ENCODE assay signal across 1 cellular context in genomic region chr2:63841254-63842022, GRCh38.
TF ChIP-seq lines count a peak whose summit lies in the region.

UGP2 (plus strand) TSS chr2:63841896; CDS start chr2:63842186, 290 bp downstream.

TF ChIP-seq in HepG2, 621 proteins besides CTCF, POLR2A, EP300 and RAD21 (continued from another document and continues in another):
- TF ChIP-seq SKIL (CRISPR knock-in tag; IDR thresholded peaks at IDR 0.05; ENCODE audit: borderline replicate concordance) (peak; percentile 75), MAZ (IDR thresholded peaks at IDR 0.05; ENCODE audit: borderline replicate concordance, low read depth, low read length) (0 out of 2 replicates have a peak, but pooled peaks have one; percentile 85), MAZ (CRISPR knock-in tag; IDR thresholded peaks at IDR 0.05; ENCODE audit: low read depth) (peak; percentile 81), RNF219 (CRISPR knock-in tag; IDR thresholded peaks at IDR 0.05) (0 out of 2 replicates have a peak, but pooled peaks have one; percentile 75), ZNF264 (CRISPR knock-in tag; IDR thresholded peaks at IDR 0.05) (peak; percentile 74; the same call in 1 of the 2 replicates), BRCA1 (CRISPR knock-in tag; IDR thresholded peaks at IDR 0.05) (no peak), SALL2 (CRISPR knock-in tag; IDR thresholded peaks at IDR 0.05) (no peak), ZNF367 (CRISPR knock-in tag; IDR thresholded peaks at IDR 0.05; ENCODE audit: borderline replicate concordance) (no peak; the same call in 1 of the 2 replicates), CSRNP1 (CRISPR knock-in tag; IDR thresholded peaks at IDR 0.05) (no peak), HMGXB4 (CRISPR knock-in tag; IDR thresholded peaks at IDR 0.05; ENCODE audit: borderline replicate concordance in 1 of 2, low read depth in 1 of 2) (peak; percentile 89 to 93), FOXC1 (CRISPR knock-in tag; IDR thresholded peaks at IDR 0.05; ENCODE audit: borderline replicate concordance) (no peak; the same call in 1 of the 2 replicates), U2AF2 (IDR thresholded peaks at IDR 0.05; ENCODE audit: low read depth, low read length) (peak; percentile 82; the same call in 1 of the 2 replicates), MYC (CRISPR knock-in tag; IDR thresholded peaks at IDR 0.05; ENCODE audit: borderline replicate concordance) (peak; percentile 45; the same call in 1 of the 2 replicates), ZNF512 (CRISPR knock-in tag; IDR thresholded peaks at IDR 0.05) (peak; percentile 93), ZGPAT (CRISPR knock-in tag; IDR thresholded peaks at IDR 0.05) (peak; percentile 68), PHB2 (IDR thresholded peaks at IDR 0.05; ENCODE audit: partially characterized antibody) (no peak), MYNN (CRISPR knock-in tag; IDR thresholded peaks at IDR 0.05; ENCODE audit: low read depth) (peak; percentile 45; the same call in 1 of the 2 replicates), ARHGAP35 (CRISPR knock-in tag; IDR thresholded peaks at IDR 0.05; ENCODE audit: borderline replicate concordance) (peak; percentile 75), TSC22D2 (CRISPR knock-in tag; IDR thresholded peaks at IDR 0.05; ENCODE audit: borderline replicate concordance) (no peak), ZNF451 (CRISPR knock-in tag; IDR thresholded peaks at IDR 0.05) (no peak), DPF2 (CRISPR knock-in tag; IDR thresholded peaks at IDR 0.05; ENCODE audit: borderline replicate concordance, low read depth) (no peak), HNF1B (CRISPR knock-in tag; IDR thresholded peaks at IDR 0.05) (peak; percentile 90; the same call in 1 of the 2 replicates), ZFP82 (CRISPR knock-in tag; IDR thresholded peaks at IDR 0.05; ENCODE audit: borderline replicate concordance) (peak; percentile 11; the same call in 1 of the 2 replicates), NR3C1 (CRISPR knock-in tag; IDR thresholded peaks at IDR 0.05) (0 out of 2 replicates have a peak, but pooled peaks have one; percentile 74), NKX3-1 (CRISPR knock-in tag; IDR thresholded peaks at IDR 0.05) (peak; percentile 36), SOX5 (CRISPR knock-in tag; IDR thresholded peaks at IDR 0.05; ENCODE audit: borderline replicate concordance) (peak; percentile 54; the same call in 1 of the 2 replicates), ZNF7 (CRISPR knock-in tag; IDR thresholded peaks at IDR 0.05) (no peak), NFATC3 (CRISPR knock-in tag; IDR thresholded peaks at IDR 0.05) (0 out of 2 replicates have a peak, but pooled peaks have one; percentile 21), PBX2 (CRISPR knock-in tag; IDR thresholded peaks at IDR 0.05) (no peak), NFE2 (CRISPR knock-in tag; IDR thresholded peaks at IDR 0.05) (no peak), JUNB (CRISPR knock-in tag; IDR thresholded peaks at IDR 0.05; ENCODE audit: borderline replicate concordance) (no peak), POGZ (CRISPR knock-in tag; IDR thresholded peaks at IDR 0.05) (peak; percentile 76), MAF1 (CRISPR knock-in tag; IDR thresholded peaks at IDR 0.05; ENCODE audit: borderline replicate concordance) (peak; percentile 9; the same call in 1 of the 2 replicates), ZNF761 (CRISPR knock-in tag; conservative IDR thresholded peaks at IDR 0.05) (no peak; the same call in 1 of the 2 replicates), CEBPZ (IDR thresholded peaks at IDR 0.05; ENCODE audit: low read length) (no peak), HMG20A (CRISPR knock-in tag; IDR thresholded peaks at IDR 0.05; ENCODE audit: borderline replicate concordance) (peak; percentile 7), HNRNPK (IDR thresholded peaks at IDR 0.05; ENCODE audit: low read depth, low read length, poor library complexity, severe bottlenecking) (no peak), ZNF468 (CRISPR knock-in tag; IDR thresholded peaks at IDR 0.05) (no peak), TOPORS (CRISPR knock-in tag; IDR thresholded peaks at IDR 0.05) (no peak), JDP2 (CRISPR knock-in tag; IDR thresholded peaks at IDR 0.05; ENCODE audit: borderline replicate concordance) (peak; percentile 20; the same call in 1 of the 2 replicates), ZNF513 (CRISPR knock-in tag; conservative IDR thresholded peaks at IDR 0.05) (no peak), SP2 (CRISPR knock-in tag; IDR thresholded peaks at IDR 0.05) (no peak)
